ENCODE assay signal across 8 cellular contexts in genomic region chr3:183949690-183950089, GRCh38.
"Had no signal": no experiment of that assay in that cellular context is flagged by ENCODE, and none has a peak within 500 bp of the region (broad histone marks: within the 10 kb centered on the region; RNA-seq: fewer than 3 reads in every experiment).

No MANE protein-coding gene starts in this region.

- H3K9ac ChIP-seq: GM23248 had no signal

- ATAC-seq: HepG2, K562 had no signal

- H3K4me1 Mint-ChIP-seq: IgD-negative memory B cell had no signal

- H2AFZ ChIP-seq: GM23248 had no signal

- H3K4me3 ChIP-seq: GM23248, K562 had no signal

- H3K4me3 Mint-ChIP-seq: H9, IgD-negative memory B cell had no signal

- DNase-seq: GM23248, H9, HCEC 1CT, KG1 had no signal

- H3K27me3 Mint-ChIP-seq: IgD-negative memory B cell had no signal

- H3K9me3 Mint-ChIP-seq: H9, IgD-negative memory B cell had no signal

- H3K27ac ChIP-seq: GM23248, HL-60 had no signal
